In the genomic region with DNA sequence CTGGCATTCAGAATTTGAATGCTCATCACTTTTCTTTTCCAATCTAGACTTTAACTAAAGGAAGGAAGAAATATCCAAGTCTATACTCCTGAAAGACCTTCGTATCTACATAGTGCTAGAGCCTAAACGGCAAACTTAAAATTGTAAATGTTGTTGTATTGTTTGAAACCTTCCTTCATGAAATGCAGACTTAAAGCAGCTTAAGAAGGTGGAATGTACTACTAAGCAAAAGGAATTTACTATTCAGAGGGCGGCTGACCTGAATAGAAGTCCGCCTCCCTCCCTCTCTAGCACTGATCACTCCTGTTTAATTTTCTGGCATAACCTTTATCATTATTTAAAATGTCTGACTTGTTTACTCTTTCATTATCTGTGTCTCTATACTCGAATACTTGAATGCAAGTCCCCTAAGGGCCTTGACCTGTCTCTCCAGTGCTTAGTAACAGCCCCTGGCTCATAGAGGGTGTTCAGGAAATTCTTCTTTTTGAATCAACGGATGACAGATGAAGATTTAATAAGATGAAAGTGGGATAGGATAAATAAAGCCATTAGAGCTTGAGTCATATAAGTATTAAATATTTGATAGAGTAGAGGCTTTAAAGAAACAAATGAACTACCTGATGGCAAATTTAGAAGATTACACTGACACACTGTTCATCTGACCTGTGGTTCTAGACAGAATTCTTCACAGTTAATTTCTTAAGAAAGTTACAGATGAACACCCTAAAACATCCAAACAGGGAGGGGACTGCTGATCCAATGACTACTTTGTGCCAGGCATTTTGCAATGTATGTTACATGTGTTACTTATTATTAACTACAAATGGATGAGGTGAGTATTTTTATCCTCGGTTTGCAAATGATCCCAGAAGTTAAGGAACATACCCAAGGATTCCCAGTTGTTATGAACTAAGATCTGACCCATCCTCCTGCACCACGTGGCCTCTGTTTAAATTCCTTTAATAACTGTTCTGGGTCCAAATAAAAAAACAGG, we compare ENCODE assay signal across 19 cellular contexts. TPM values are rescaled to one million over a fixed set of nuclear protein-coding genes. Genes with fewer than 3 reads are reported as not detected.
A peak's percentile ranks its signal among the peaks of the same experiment; 100 is the strongest.
DNase-seq lines count a peak whose midpoint lies in the region; ATAC-seq, FAIRE-seq and TF ChIP-seq lines count a peak whose summit lies in the region.
"Had no signal": no experiment of that assay in that cellular context is flagged by ENCODE, and none has a peak within 500 bp of the region (broad histone marks: within the 10 kb centered on the region; RNA-seq: fewer than 3 reads in every experiment).

No MANE protein-coding gene starts in this region.

- FAIRE-seq in K562 (lab: Jason Lieb, UNC): no peak
- FAIRE-seq: bronchial epithelial cell had no signal

- H3K4me2 ChIP-seq in K562 (ENCODE audit: insufficient read depth, low read length): no peak overlapping the region
- no peak overlapping the region for H3K4me2 ChIP-seq in mesendoderm (ENCODE audit: low read length)
- H3K4me2 ChIP-seq: BLaER1 had no signal

- H2BK5ac ChIP-seq in mesendoderm (ENCODE audit: low read length): no peak overlapping the region

- no peak overlapping the region for H3K4ac ChIP-seq in mesendoderm (ENCODE audit: low read depth, low read length)

- no peaks in the 10 kb centered on the region for H3K79me1 ChIP-seq in mesendoderm (ENCODE audit: low read length)

- H3K9ac ChIP-seq in HUES48 (ENCODE audit: low read depth, low read length) (peak overlapping the region; percentile 61; the same call in 1 of the 2 replicates), K562 (ENCODE audit: insufficient read depth in 1 of 2, low read depth in 2 of 2, low read length in 2 of 2) (no peak overlapping the region), mesendoderm (ENCODE audit: low read length) (no peak overlapping the region)
- H3K9ac ChIP-seq: BLaER1 had no signal

- no TSS peak for BruUV-seq in K562 (replicated peaks; lab: Mats Ljungman, UMichigan)

- H3K56ac ChIP-seq in mesendoderm (ENCODE audit: low read length): no peak overlapping the region

- H2BK120ac ChIP-seq in mesendoderm (ENCODE audit: low read depth, low read length): no peak overlapping the region

- ATAC-seq in K562 (no peak), HG03025 (IDR thresholded peaks at IDR 0.05; ENCODE audit: low FRiP score, unreplicated experiment) (no peak), left colon (no peak)
- ATAC-seq: activated CD4-positive, CD25-positive, alpha-beta regulatory T cell treated with anti-CD3 and anti-CD28 coated beads, Interleukin-2, amount 50 U/mL, for 24 hours had no signal

- H4K20me1 ChIP-seq in K562 (replicated peaks; ENCODE audit: control insufficient read depth, insufficient read depth, low read length): no peaks in the 10 kb centered on the region
- H4K20me1 ChIP-seq: BLaER1 had no signal

- TF ChIP-seq POLR2A in K562 (conservative IDR thresholded peaks at IDR 0.05): no peak

- intact Hi-C loops in K562 (cut with micrococcal nuclease): no loop called here
- intact Hi-C loops in left colon (cut with DNase I, micrococcal nuclease): no loop called here

- DNase-seq in EH (ENCODE audit: low read depth): peak; percentile 27
- DNase-seq in K562 (ENCODE audit: extremely low read depth in 1 of 4, low spot score in 3 of 4): no peak
- no peak for DNase-seq in mesendoderm
- no peak for DNase-seq in left colon
- DNase-seq in HFFc6: no peak
- DNase-seq: activated naive CD4-positive, alpha-beta T cell treated with anti-CD3 and anti-CD28 coated beads, Interleukin-2, amount 50 U/mL, for 16 hours; DMS53; esophagus squamous epithelium; Kasumi-1; NCI-H345; SHP77 treated with DMSO at 0.1 percent for 48 hours; stimulated activated CD4-positive, alpha-beta T cell treated with anti-CD3 and anti-CD28 coated beads, Interleukin-4, amount 100 ng/mL, for 1 hour; stimulated activated CD8-positive, alpha-beta memory T cell treated with anti-CD3 and anti-CD28 coated beads, Interleukin-4, amount 100 ng/mL, for 48 hours had no signal

- H2AFZ ChIP-seq in K562 (ENCODE audit: low read depth, low read length): no peak overlapping the region

- H4K8ac ChIP-seq in mesendoderm (ENCODE audit: low read depth, low read length): peak overlapping the region; percentile 5

- CTCF ChIA-PET in K562 (lab: Yijun Ruan, JAX; ENCODE audit: low intra/inter-chr PET ratio): no interaction called here

- in situ Hi-C loops in K562 (cut with MboI): no loop called here

- no peak for TF ChIP-seq EP300 in K562 (IDR thresholded peaks at IDR 0.05; ENCODE audit: low read length)

- H3K27ac ChIP-seq in HUES48 (ENCODE audit: low read depth, low read length): peak overlapping the region; percentile 73
- H3K27ac ChIP-seq in K562 (ENCODE audit: extremely low read depth, low read depth, low read length): no peak overlapping the region
- H3K27ac ChIP-seq in mesendoderm (ENCODE audit: low read depth, low read length): no peak overlapping the region
- H3K27ac ChIP-seq: BLaER1 had no signal

- no peak overlapping the region for H2AK5ac ChIP-seq in mesendoderm (ENCODE audit: low read length)

- no peak overlapping the region for H3K23ac ChIP-seq in mesendoderm (ENCODE audit: low read length)

- H3K9me3 Mint-ChIP-seq in HFFc6: no peaks in the 10 kb centered on the region

- no peak overlapping the region for H3K4me3 ChIP-seq in HUES48 (ENCODE audit: low read depth, low read length)
- no peak overlapping the region for H3K4me3 ChIP-seq in K562
- no peak overlapping the region for H3K4me3 ChIP-seq in mesendoderm (ENCODE audit: low read length)
- H3K4me3 ChIP-seq: BLaER1 had no signal

- POLR2A ChIA-PET in K562 (lab: Yijun Ruan, JAX): no interaction called here

- no peaks in the 10 kb centered on the region for H3K27me3 Mint-ChIP-seq in HFFc6 (ENCODE audit: insufficient read depth)

- TF ChIP-seq CTCF in K562 (IDR thresholded peaks at IDR 0.05 in 2 of 3, conservative IDR thresholded peaks at IDR 0.05 in 1 of 3; ENCODE audit: insufficient read depth in 2 of 3, low read depth in 1 of 3, low read length in 3 of 3) (no peak), HFFc6 (IDR thresholded peaks at IDR 0.05) (no peak)

- H3K9me3 ChIP-seq in HUES48 (ENCODE audit: control insufficient read depth, insufficient read depth, low read length) (no peaks in the 10 kb centered on the region), K562 (replicated peaks; ENCODE audit: control insufficient read depth, insufficient read depth, low read depth, low read length) (no peaks in the 10 kb centered on the region; the same call in 1 of the 2 replicates)
- H3K9me3 ChIP-seq: esophagus squamous epithelium had no signal

- no peaks in the 10 kb centered on the region for H3K27me3 ChIP-seq in HUES48 (ENCODE audit: control insufficient read depth, insufficient read depth, low read length)
- peaks cover 7 to 14% of the 10 kb centered on the region in 2 experiments for H3K27me3 ChIP-seq in K562 (ENCODE audit: control insufficient read depth in 2 of 2, insufficient read depth in 2 of 2, low read length in 2 of 2)
- H3K27me3 ChIP-seq in mesendoderm (ENCODE audit: insufficient read depth, low read length, poor library complexity): no peaks in the 10 kb centered on the region
- H3K27me3 ChIP-seq: BLaER1 had no signal

- 1% methylated on average over 8 of the region's 8 CpGs for WGBS in K562 (ENCODE audit: insufficient coverage, low coverage, missing lambda C conversion rate)
- no CpG with 5 or more reads among the region's 8 CpGs for WGBS in mesendoderm (ENCODE audit: extremely low coverage, insufficient coverage, low lambda C conversion rate)

- no peak overlapping the region for H4K5ac ChIP-seq in mesendoderm (ENCODE audit: low read length)

- no peak overlapping the region for H3K18ac ChIP-seq in mesendoderm (ENCODE audit: low read length)

- no peaks in the 10 kb centered on the region for H3K36me3 Mint-ChIP-seq in HFFc6 (ENCODE audit: low read depth)

- H3K4me3 Mint-ChIP-seq in HFFc6: no peak overlapping the region
- H3K4me3 Mint-ChIP-seq: T-helper 1 cell treated with Interleukin-12 subunit alpha and Interleukin-12 subunit beta and Interleukin-4 antibody, amounts not matched to agents 30 μg/mL and 1 μg/mL, for 36 hours had no signal

- H3K4me1 ChIP-seq in HUES48 (ENCODE audit: control insufficient read depth, insufficient read depth, low read length) (peaks cover 48% of the 10 kb centered on the region), K562 (replicated peaks in 1 of 2; ENCODE audit: control insufficient read depth in 2 of 2, insufficient read depth in 2 of 2, low read length in 2 of 2) (no peaks in the 10 kb centered on the region; a peak in 2 of 5 replicates), mesendoderm (ENCODE audit: control insufficient read depth, low read depth, low read length) (no peaks in the 10 kb centered on the region)
- H3K4me1 ChIP-seq: BLaER1 had no signal

- no peak overlapping the region; the same call in 1 of the 2 replicates for H3K27ac Mint-ChIP-seq in HFFc6
- H3K27ac Mint-ChIP-seq: T-helper 1 cell treated with Interleukin-12 subunit alpha and Interleukin-12 subunit beta and Interleukin-4 antibody, amounts not matched to agents 30 μg/mL and 1 μg/mL, for 36 hours had no signal

- peaks cover 42% of the 10 kb centered on the region for H3K4me1 Mint-ChIP-seq in HFFc6 (ENCODE audit: low read depth)

- H3K79me2 ChIP-seq in K562 (ENCODE audit: control insufficient read depth, insufficient read depth, low read length): no peaks in the 10 kb centered on the region
- no peaks in the 10 kb centered on the region for H3K79me2 ChIP-seq in mesendoderm (ENCODE audit: control insufficient read depth, insufficient read depth, low read length)

- H2BK15ac ChIP-seq in mesendoderm (replicated peaks; ENCODE audit: low read depth): no peak overlapping the region

- H3K9me1 ChIP-seq in K562 (ENCODE audit: control insufficient read depth, insufficient read depth, low read length): no peaks in the 10 kb centered on the region

- H3K36me3 ChIP-seq in HUES48 (ENCODE audit: control insufficient read depth, insufficient read depth, low read length) (no peaks in the 10 kb centered on the region), K562 (ENCODE audit: control insufficient read depth, insufficient read depth, low read length) (no peaks in the 10 kb centered on the region), mesendoderm (ENCODE audit: control insufficient read depth, insufficient read depth, low read length) (no peaks in the 10 kb centered on the region)
- H3K36me3 ChIP-seq: BLaER1, esophagus squamous epithelium had no signal

- TF ChIP-seq RAD21 in K562 (CRISPR knock-in tag; conservative IDR thresholded peaks at IDR 0.05 in 1 of 2, IDR thresholded peaks at IDR 0.05 in 1 of 2): no peak

RNA-seq across cellular contexts. Expression of gene RBPJ, which starts 20.2 kb away (rescaled TPM):
- total RNA-seq in K562 (2011; cell fraction: chromatin; rRNA removed; ENCODE audit: low replicate concordance): 42.6 and 112 TPM in 2 replicates
- total RNA-seq in K562 (2011; cell fraction: nucleolus; rRNA removed): 20.7 and 32.6 TPM in 2 replicates
- total RNA-seq in K562 (2011; cell fraction: nucleoplasm; rRNA removed): 51.7 and 79.9 TPM in 2 replicates
- total RNA-seq in K562 (2014; rRNA removed): 17.2 and 18.7 TPM in 2 replicates
- 33.8 and 42.0 TPM in 2 replicates for total RNA-seq in K562 (2014; rRNA removed; fragmentation: Illumina TruSeq; extraction: Trizol)
- total RNA-seq in K562 (2015; rRNA removed; fragmentation: Illumina TruSeq; extraction: Trizol): 31.0 and 31.1 TPM in 2 replicates
- 39.2 and 41.1 TPM in 2 replicates for total RNA-seq in K562 (2021)
- 45.3 and 49.4 TPM in 2 replicates for polyA plus RNA-seq in K562 (2011; rRNA removed)
- polyA plus RNA-seq in K562 (2011; cell fraction: cytosol; rRNA removed): 19.7 and 26.7 TPM in 2 replicates
- 56.4 and 81.3 TPM in 2 replicates for polyA plus RNA-seq in K562 (2011; cell fraction: nucleus; rRNA removed)
- polyA plus RNA-seq in K562 (2012): 17.7 and 24.6 TPM in 2 replicates
- polyA plus RNA-seq in K562 (2014; fragmentation: Illumina TruSeq; extraction: Trizol): 39.4 and 41.5 TPM in 2 replicates
- 10 to 100 TPM; 23.1 to 42.0 TPM for polyA plus RNA-seq in K562 (2014; fragmentation: Nextera tagmentation; extraction: Ambion mirVana)
- polyA plus RNA-seq in K562 (2014; rRNA removed): 25.1 and 30.4 TPM in 2 replicates
- polyA minus RNA-seq in K562 (2011; rRNA and poly(A)+ RNA removed): 65.0 and 78.4 TPM in 2 replicates
- 20.5 and 23.4 TPM in 2 replicates for polyA minus RNA-seq in K562 (2011; cell fraction: cytosol; rRNA and poly(A)+ RNA removed)
- polyA minus RNA-seq in K562 (2011; cell fraction: nucleus; rRNA and poly(A)+ RNA removed): 33.7 and 71.9 TPM in 2 replicates
- 77.2 TPM for polyA plus RNA-seq in mesendoderm (2013, experiment 1 of 2)
- polyA plus RNA-seq in mesendoderm (2013, experiment 2 of 2): 77.5 TPM
- 10 to 100 TPM; 32.6 to 53.2 TPM for total RNA-seq in left colon
- 10 to 100 TPM; 60.9 to 71.7 (median 69.0) TPM for total RNA-seq in HFFc6 (2021; fragmentation: NEBNext Ultra II Directional; extraction: Animal tissue kit (Norgen Biotek cat#: 25700))
